In genomic region chr5:141558150-141558549, GRCh38 we compare ENCODE assay signal across 9 cellular contexts.
DNase-seq lines count a peak whose midpoint lies in the region; ATAC-seq and TF ChIP-seq lines count a peak whose summit lies in the region.
"Had no signal": no experiment of that assay in that cellular context is flagged by ENCODE, and none has a peak within 500 bp of the region (broad histone marks: within the 10 kb centered on the region; RNA-seq: fewer than 3 reads in every experiment).

No MANE protein-coding gene starts in this region.

- POLR2A ChIA-PET in CD4-positive, alpha-beta memory T cell (lab: Charles Lee; ENCODE audit: partially characterized antibody) = interaction anchor here (0.7 kb wide), 1 partner anchor 55 kb away, joined by 3 read pairs; no protein-coding TSS in a partner anchor
- POLR2A ChIA-PET in naive thymus-derived CD4-positive, alpha-beta T cell (lab: Charles Lee) = interaction anchor here (1.0 to 1.6 kb wide), 3 partner anchors 34 to 239 kb away, joined by 3 to 7 read pairs (median 4); partner anchors contain the start of gene TAF7

- H3K27ac ChIP-seq in CD4-positive, alpha-beta memory T cell (ENCODE audit: low read depth, low read length) = no peak overlapping the region
- H3K27ac ChIP-seq in naive thymus-derived CD4-positive, alpha-beta T cell (ENCODE audit: low read depth, low read length) = peak overlapping the region; percentile 33

- H3K4me1 ChIP-seq in CD4-positive, alpha-beta memory T cell (ENCODE audit: insufficient read depth, low read length) = peaks cover 21% of the 10 kb centered on the region
- H3K4me1 ChIP-seq in naive thymus-derived CD4-positive, alpha-beta T cell (ENCODE audit: control insufficient read depth in 2 of 2, insufficient read depth in 2 of 2, low read length in 2 of 2) = peaks cover 6 to 7% of the 10 kb centered on the region in 2 donors

- peaks cover 25% of the 10 kb centered on the region for H3K36me3 ChIP-seq in CD4-positive, alpha-beta memory T cell (ENCODE audit: insufficient read depth, low read length)
- H3K36me3 ChIP-seq in naive thymus-derived CD4-positive, alpha-beta T cell (ENCODE audit: control insufficient read depth in 2 of 3, insufficient read depth in 3 of 3, low read length in 3 of 3) = peaks cover 10 to 47% (median 11%) of the 10 kb centered on the region in 3 experiments

- peak overlapping the region; percentile 76 to 94 (median 93) for H3K27ac Mint-ChIP-seq in CD4-positive, alpha-beta memory T cell
- peak overlapping the region; percentile 4 to 69 (median 55) for H3K27ac Mint-ChIP-seq in naive thymus-derived CD4-positive, alpha-beta T cell

- peak in 1 of 5 donors; percentile 31 for DNase-seq in CD4-positive, alpha-beta memory T cell
- peak; percentile 50 for DNase-seq in HT1080 (ENCODE audit: low read depth)
- DNase-seq in cardiac fibroblast (ENCODE audit: low read depth in 2 of 2) = peak; percentile 58 to 72
- DNase-seq in naive thymus-derived CD4-positive, alpha-beta T cell = no peak
- DNase-seq in OCI-M2 (lab: John Stamatoyannopoulos, UW; ENCODE audit: unreplicated experiment) = no peak
- no peak for DNase-seq in NOMO-1 treated with dmso at 0.1 percent for 144 hours (lab: John Stamatoyannopoulos, UW; ENCODE audit: unreplicated experiment)
- DNase-seq in NOMO-1 (lab: John Stamatoyannopoulos, UW; ENCODE audit: unreplicated experiment in 2 of 2) = no peak
- DNase-seq: NCI-H1417 treated with DMSO at 0.1 percent for 48 hours had no signal

- TF ChIP-seq CTCF in cardiac fibroblast (IDR thresholded peaks at IDR 0.05; ENCODE audit: low read depth, low read length) = no peak

- H3K27me3 Mint-ChIP-seq in CD4-positive, alpha-beta memory T cell = no peaks in the 10 kb centered on the region
- H3K27me3 Mint-ChIP-seq in naive thymus-derived CD4-positive, alpha-beta T cell = no peaks in the 10 kb centered on the region

- H3K4me1 Mint-ChIP-seq in CD4-positive, alpha-beta memory T cell = peaks cover 26 to 39% (median 35%) of the 10 kb centered on the region in 4 donors
- H3K4me1 Mint-ChIP-seq in naive thymus-derived CD4-positive, alpha-beta T cell = peaks cover 21 to 50% (median 34%) of the 10 kb centered on the region in 7 donors

- intact Hi-C loops in CD4-positive, alpha-beta memory T cell (cut with micrococcal nuclease) = loop anchor here (1.0 to 10.0 kb wide), 4 partner anchors 203 to 474 kb away; partner anchors contain the start of genes PCDHGA4, PCDHGB1 and PCDHGB2
- intact Hi-C loops in naive thymus-derived CD4-positive, alpha-beta T cell (cut with micrococcal nuclease) = loop anchor here (1.0 to 10.0 kb wide), 9 partner anchors 141 to 474 kb away; partner anchors contain the start of genes PCDHB14 (in 1 of the 2), PCDHGA10 (in 1 of the 2), PCDHGA3 (in 1 of the 2) and PCDHGB2 (in 1 of the 2)

- H3K9me3 ChIP-seq in CD4-positive, alpha-beta memory T cell (ENCODE audit: control insufficient read depth in 1 of 2, low read length in 2 of 2) = no peaks in the 10 kb centered on the region
- no peaks in the 10 kb centered on the region for H3K9me3 ChIP-seq in naive thymus-derived CD4-positive, alpha-beta T cell (ENCODE audit: control insufficient read depth in 2 of 3, low read length in 3 of 3)

- peak; percentile 19 for ATAC-seq in naive thymus-derived CD4-positive, alpha-beta T cell
- no peak for ATAC-seq in HG02571 (IDR thresholded peaks at IDR 0.05; ENCODE audit: unreplicated experiment)

- peak overlapping the region in 1 of 8 donors; percentile 16 for H3K4me3 Mint-ChIP-seq in CD4-positive, alpha-beta memory T cell
- H3K4me3 Mint-ChIP-seq in naive thymus-derived CD4-positive, alpha-beta T cell = peak overlapping the region in 2 of 10 donors; percentile 13 to 14

- peaks cover 46 to 80% of the 10 kb centered on the region in 2 donors for H3K36me3 Mint-ChIP-seq in CD4-positive, alpha-beta memory T cell
- peaks cover 3 to 58% (median 34%) of the 10 kb centered on the region in 5 donors for H3K36me3 Mint-ChIP-seq in naive thymus-derived CD4-positive, alpha-beta T cell

- no peaks in the 10 kb centered on the region for H3K9me3 Mint-ChIP-seq in CD4-positive, alpha-beta memory T cell
- H3K9me3 Mint-ChIP-seq in naive thymus-derived CD4-positive, alpha-beta T cell = no peaks in the 10 kb centered on the region

- H3K27me3 ChIP-seq in CD4-positive, alpha-beta memory T cell (ENCODE audit: insufficient read depth, low read length) = no peaks in the 10 kb centered on the region
- no peaks in the 10 kb centered on the region for H3K27me3 ChIP-seq in naive thymus-derived CD4-positive, alpha-beta T cell (ENCODE audit: control insufficient read depth in 2 of 2, insufficient read depth in 2 of 2, low read length in 2 of 2)

- no peak overlapping the region for H3K4me3 ChIP-seq in CD4-positive, alpha-beta memory T cell (ENCODE audit: low read length in 2 of 2)
- H3K4me3 ChIP-seq in cardiac fibroblast (replicated peaks in 1 of 2; ENCODE audit: low read depth in 2 of 2, low read length in 2 of 2) = peak overlapping the region in 1 of 2 donors; percentile 22
- H3K4me3 ChIP-seq in naive thymus-derived CD4-positive, alpha-beta T cell (ENCODE audit: low read length) = no peak overlapping the region

- CTCF ChIA-PET in CD4-positive, alpha-beta memory T cell (lab: Charles Lee; ENCODE audit: partially characterized antibody) = interaction anchor here (0.6 to 4.8 kb wide), 42 partner anchors 10 to 890 kb away, joined by 3 to 46 read pairs (median 4); partner anchors contain the start of genes PCDHB14, PCDHB15, PCDHB9 and PCDHGA10
- CTCF ChIA-PET in naive thymus-derived CD4-positive, alpha-beta T cell (lab: Charles Lee) = interaction anchor here (0.6 to 3.6 kb wide), 14 partner anchors 9 to 476 kb away, joined by 3 to 13 read pairs (median 3); partner anchors contain the start of genes PCDHGA10 and PCDHGB3

Comparison
In these comparisons a context has a peak if more than half of its experiments do, and no peak if none do; other contexts are left out.
1. DNase-seq: peak in HT1080 (single experiment) and cardiac fibroblast (2 of 2); none in naive thymus-derived CD4-positive, alpha-beta T cell (0 of 9), OCI-M2 (single experiment), NOMO-1 treated with dmso at 0.1 percent for 144 hours (single experiment) and NOMO-1 (0 of 2).